In the genomic region with DNA sequence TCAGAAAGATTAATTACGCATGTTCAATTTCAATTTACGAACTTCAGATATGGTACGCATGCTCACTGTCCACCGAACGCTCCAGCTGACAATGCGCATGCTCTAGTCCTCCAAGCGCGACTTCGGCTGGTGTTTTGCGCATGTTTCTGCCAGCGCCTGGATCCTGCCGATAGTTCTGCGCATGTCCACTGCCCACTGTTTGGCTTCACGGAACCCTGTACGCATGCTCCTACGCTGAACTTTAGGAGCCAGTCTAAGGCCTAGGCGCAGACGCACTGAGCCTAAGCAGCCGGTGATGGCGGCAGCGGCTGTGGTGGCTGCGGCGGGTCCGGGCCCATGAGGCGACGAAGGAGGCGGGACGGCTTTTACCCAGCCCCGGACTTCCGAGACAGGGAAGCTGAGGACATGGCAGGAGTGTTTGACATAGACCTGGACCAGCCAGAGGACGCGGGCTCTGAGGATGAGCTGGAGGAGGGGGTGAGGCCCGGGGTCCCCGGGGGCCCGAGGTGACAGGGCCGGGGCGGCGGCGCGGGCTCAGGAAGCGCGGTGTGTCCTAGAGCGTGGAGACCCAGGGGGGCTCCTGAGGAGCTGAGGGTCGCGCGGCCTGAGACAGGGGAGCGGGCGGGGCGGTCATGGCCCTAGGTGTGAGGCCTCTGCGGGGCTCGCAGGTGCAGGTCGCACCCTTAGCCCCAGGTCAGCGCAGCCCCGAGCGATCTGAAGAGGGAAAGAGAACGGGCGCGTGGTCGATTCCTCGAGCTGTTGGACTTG, we compare ENCODE assay signal across 8 cellular contexts. TPM values are rescaled to one million over a fixed set of nuclear protein-coding genes. Genes with fewer than 3 reads are reported as not detected.
DNase-seq lines count a peak whose midpoint lies in the region; ATAC-seq, FAIRE-seq and TF ChIP-seq lines count a peak whose summit lies in the region.

A gene (plus strand): TSS at position 273 of the 768 bp plus-strand sequence. CDS start 64 bp downstream, at position 337.
A gene with protein sequence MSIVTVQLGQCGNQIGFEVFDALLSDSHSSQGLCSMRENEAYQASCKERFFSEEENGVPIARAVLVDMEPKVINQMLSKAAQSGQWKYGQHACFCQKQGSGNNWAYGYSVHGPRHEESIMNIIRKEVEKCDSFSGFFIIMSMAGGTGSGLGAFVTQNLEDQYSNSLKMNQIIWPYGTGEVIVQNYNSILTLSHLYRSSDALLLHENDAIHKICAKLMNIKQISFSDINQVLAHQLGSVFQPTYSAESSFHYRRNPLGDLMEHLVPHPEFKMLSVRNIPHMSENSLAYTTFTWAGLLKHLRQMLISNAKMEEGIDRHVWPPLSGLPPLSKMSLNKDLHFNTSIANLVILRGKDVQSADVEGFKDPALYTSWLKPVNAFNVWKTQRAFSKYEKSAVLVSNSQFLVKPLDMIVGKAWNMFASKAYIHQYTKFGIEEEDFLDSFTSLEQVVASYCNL (minus strand): TSS at position 95 of the 768 bp plus-strand sequence. CDS start 1,941 bp downstream, outside the sequence.

- H3K79me2 ChIP-seq in astrocyte (ENCODE audit: insufficient read depth, low read length), result peaks cover 64% of the 10 kb centered on the region

- peaks cover 29% of the 10 kb centered on the region for H4K20me1 ChIP-seq in astrocyte (ENCODE audit: insufficient read depth, low read length)

- peaks cover 19% of the 10 kb centered on the region for H3K36me3 Mint-ChIP-seq in T-helper 2 cell treated with Interferon-gamma antibody and Interleukin-4, amounts not matched to agents 5 μg/mL and 100 μg/mL, for 36 hours (ENCODE audit: low read depth)
- H3K36me3 Mint-ChIP-seq in astrocyte (ENCODE audit: low read depth, unreplicated experiment), result peaks cover 4% of the 10 kb centered on the region

- peak within 1 kb of the TSS; percentile 76 for H3K4me3 ChIP-seq in astrocyte (ENCODE audit: insufficient read depth, low read depth, low read length)
- H3K4me3 ChIP-seq in right cardiac atrium (ENCODE audit: low read length), result peak within 1 kb of the TSS; percentile 92
- peak within 1 kb of the TSS; percentile 86 to 98 for H3K4me3 ChIP-seq in uterus

- peak; percentile 86 to 89 for TF ChIP-seq POLR2A in uterus (IDR thresholded peaks at IDR 0.05)

- H3K9me3 Mint-ChIP-seq in T-helper 2 cell treated with Interferon-gamma antibody and Interleukin-4, amounts not matched to agents 5 μg/mL and 100 μg/mL, for 36 hours, result no peaks in the 10 kb centered on the region
- H3K9me3 Mint-ChIP-seq in astrocyte (ENCODE audit: unreplicated experiment), result no peaks in the 10 kb centered on the region

- peak within 1 kb of the TSS; percentile 88 for H3K4me2 ChIP-seq in astrocyte (ENCODE audit: low read length)

- H3K36me3 ChIP-seq in astrocyte (ENCODE audit: insufficient read depth, low read length) (no peaks in the 10 kb centered on the region), uterus (no peaks in the 10 kb centered on the region)

- ATAC-seq in GM18499 (IDR thresholded peaks at IDR 0.05; ENCODE audit: insufficient read depth, unreplicated experiment) (peak; percentile 72), HG02943 (IDR thresholded peaks at IDR 0.05; ENCODE audit: low read depth, unreplicated experiment) (peak; percentile 83), right cardiac atrium (peak; percentile 99)

- intact Hi-C loops in right cardiac atrium (cut with DNase I), result no loop called here
- intact Hi-C loops in uterus (cut with DNase I; ENCODE audit: low total_unique reads), result no loop called here

- peak; percentile 97 to 99 for DNase-seq in NCI-H1930 (lab: John Stamatoyannopoulos, UW)
- peak; percentile 99 for DNase-seq in T-helper 2 cell treated with Interferon-gamma antibody and Interleukin-4, amounts not matched to agents 5 μg/mL and 100 μg/mL, for 36 hours (ENCODE audit: low spot score)
- peak; percentile 97 for DNase-seq in astrocyte (ENCODE audit: low read depth)
- peak; percentile 97 to 98 (median 97) for DNase-seq in right cardiac atrium
- DNase-seq in pulmonary artery endothelial cell (ENCODE audit: low read depth, low spot score), result peak; percentile 99
- peak; percentile 97 to 98 for DNase-seq in uterus

- peak within 1 kb of the TSS; percentile 100 for H3K4me3 Mint-ChIP-seq in T-helper 2 cell treated with Interferon-gamma antibody and Interleukin-4, amounts not matched to agents 5 μg/mL and 100 μg/mL, for 36 hours
- H3K4me3 Mint-ChIP-seq in astrocyte (ENCODE audit: unreplicated experiment), result peak within 1 kb of the TSS; percentile 98

- H3K27ac ChIP-seq in astrocyte (ENCODE audit: low read depth, low read length), result peak within 1 kb of the TSS; percentile 74
- H3K27ac ChIP-seq in right cardiac atrium (ENCODE audit: low read length), result peak within 1 kb of the TSS; percentile 86
- peak within 1 kb of the TSS; percentile 88 to 90 for H3K27ac ChIP-seq in uterus

- H3K27me3 Mint-ChIP-seq in T-helper 2 cell treated with Interferon-gamma antibody and Interleukin-4, amounts not matched to agents 5 μg/mL and 100 μg/mL, for 36 hours (ENCODE audit: low read depth), result no peaks in the 10 kb centered on the region
- H3K27me3 Mint-ChIP-seq in astrocyte (ENCODE audit: low read depth, unreplicated experiment), result no peaks in the 10 kb centered on the region

- H3K4me1 ChIP-seq in astrocyte (ENCODE audit: insufficient read depth, low read length) (peaks cover 9% of the 10 kb centered on the region), right cardiac atrium (ENCODE audit: control insufficient read depth, insufficient read depth, low read length) (no peaks in the 10 kb centered on the region), uterus (peaks cover 5 to 6% of the 10 kb centered on the region in 2 donors)

- H3K4me1 Mint-ChIP-seq in T-helper 2 cell treated with Interferon-gamma antibody and Interleukin-4, amounts not matched to agents 5 μg/mL and 100 μg/mL, for 36 hours (ENCODE audit: low read depth), result peaks cover 32% of the 10 kb centered on the region
- H3K4me1 Mint-ChIP-seq in astrocyte (ENCODE audit: low read depth, unreplicated experiment), result peaks cover 20% of the 10 kb centered on the region

- WGBS in right cardiac atrium, result under 1% methylated on average over 60 of the region's 60 CpGs

- H3K9me3 ChIP-seq in astrocyte (ENCODE audit: insufficient read depth, low read depth, low read length) (no peaks in the 10 kb centered on the region), right cardiac atrium (ENCODE audit: control insufficient read depth, low read length) (no peaks in the 10 kb centered on the region), uterus (no peaks in the 10 kb centered on the region)

- peak within 1 kb of the TSS; percentile 79 for H2AFZ ChIP-seq in astrocyte (ENCODE audit: low read depth, low read length)

- FAIRE-seq in astrocyte (lab: Jason Lieb, UNC), result peak; percentile 82

- H3K27me3 ChIP-seq in astrocyte (ENCODE audit: insufficient read depth, low read length) (no peaks in the 10 kb centered on the region), right cardiac atrium (ENCODE audit: control insufficient read depth, insufficient read depth) (no peaks in the 10 kb centered on the region), uterus (no peaks in the 10 kb centered on the region)

- peak within 1 kb of the TSS; percentile 100 for H3K27ac Mint-ChIP-seq in T-helper 2 cell treated with Interferon-gamma antibody and Interleukin-4, amounts not matched to agents 5 μg/mL and 100 μg/mL, for 36 hours
- peak within 1 kb of the TSS; percentile 92 for H3K27ac Mint-ChIP-seq in astrocyte (ENCODE audit: unreplicated experiment)

- TF ChIP-seq CTCF in astrocyte (IDR thresholded peaks at IDR 0.05; ENCODE audit: insufficient read depth, low read depth, low read length), result no peak
- peak in 3 of 4 experiments; percentile 12 to 16 (median 12) for TF ChIP-seq CTCF in uterus (IDR thresholded peaks at IDR 0.05)

- peak within 1 kb of the TSS; percentile 93 for H3K9ac ChIP-seq in astrocyte (ENCODE audit: low read length)

RNA-seq across cellular contexts. Expression of the first gene that starts in this region (rescaled TPM):
- total RNA-seq in astrocyte (33.4 and 41.7 TPM in 2 replicates), right cardiac atrium (10 to 100 TPM; 21.9 to 31.3 (median 28.0) TPM), pulmonary artery endothelial cell (24.0 and 28.7 TPM in 2 replicates), uterus (10 to 100 TPM; 19.2 to 86.2 (median 55.8) TPM)
- polyA plus RNA-seq in right cardiac atrium, result 7.8 TPM

RNA-seq across cellular contexts. Expression of the second gene that starts in this region (rescaled TPM):
- total RNA-seq in astrocyte (9.0 and 9.2 TPM in 2 replicates), right cardiac atrium (1 to 10 TPM; 7.1 to 8.5 (median 8.3) TPM), pulmonary artery endothelial cell (6.8 and 11.5 TPM in 2 replicates), uterus (10 to 100 TPM in 3 of 4 donors, 1 to 10 TPM in 1; 7.7 to 62.9 (median 18.7) TPM)
- polyA plus RNA-seq in right cardiac atrium, result 5.1 TPM

Comparison
In these comparisons a context has a peak if more than half of its experiments do, and no peak if none do; other contexts are left out.
1. Peak in every context shown above with its lines: DNase-seq, ATAC-seq, H3K4me3 ChIP-seq and H3K27ac ChIP-seq.